Comparison of ENCODE assay signal across 18 cellular contexts in genomic region chr20:32224463-32224862, GRCh38. TPM values are rescaled to one million over a fixed set of nuclear protein-coding genes. Genes with fewer than 3 reads are reported as not detected.
DNase-seq lines count a peak whose midpoint lies in the region; ATAC-seq, FAIRE-seq and TF ChIP-seq lines count a peak whose summit lies in the region.
"Had no signal": no experiment of that assay in that cellular context is flagged by ENCODE, and none has a peak within 500 bp of the region (broad histone marks: within the 10 kb centered on the region; RNA-seq: fewer than 3 reads in every experiment).

No MANE protein-coding gene starts in this region.

- whole genome bisulfite sequencing in lower leg skin, 2 donors, result 79% methylated on average over 4 of the region's 4 CpGs

- H3K36me3 Mint-ChIP-seq in activated CD8-positive, alpha-beta T cell treated with anti-CD3 and anti-CD28 coated beads for 36 hours (ENCODE audit: low read depth), result peaks cover 61% of the 10 kb centered on the region
- H3K36me3 Mint-ChIP-seq in activated CD8-positive, alpha-beta T cell treated with anti-CD3 and anti-CD28 coated beads, Interleukin-2, amount 10 ng/mL, durations not matched to agents 7 days and 5 days (ENCODE audit: low read depth), result peaks cover 43% of the 10 kb centered on the region

- TF ChIP-seq POLR2A in Peyer's patch (IDR thresholded peaks at IDR 0.05), result peak; percentile 16 to 70
- no peak for TF ChIP-seq POLR2A in lower leg skin (IDR thresholded peaks at IDR 0.05)
- no peak for TF ChIP-seq POLR2A in GM12891 (IDR thresholded peaks at IDR 0.05; ENCODE audit: low read depth, low read length)

- TF ChIP-seq CTCF in activated CD8-positive, alpha-beta T cell treated with anti-CD3 and anti-CD28 coated beads for 36 hours (IDR thresholded peaks at IDR 0.05), result no peak
- TF ChIP-seq CTCF in Peyer's patch (IDR thresholded peaks at IDR 0.05), result no peak
- no peak for TF ChIP-seq CTCF in lower leg skin (IDR thresholded peaks at IDR 0.05)

- peaks cover 0 to 48% (median 0%) of the 10 kb centered on the region in 3 donors for H3K36me3 ChIP-seq in Peyer's patch

- H3K27me3 ChIP-seq in Peyer's patch, result no peaks in the 10 kb centered on the region

- H3K4me1 ChIP-seq in Peyer's patch, result peaks cover 0 to 30% (median 8%) of the 10 kb centered on the region in 4 donors

- FAIRE-seq in GM12891 (lab: Jason Lieb, UNC), result no peak

- no peak overlapping the region for H3K4me3 Mint-ChIP-seq in activated CD8-positive, alpha-beta T cell treated with anti-CD3 and anti-CD28 coated beads for 36 hours
- H3K4me3 Mint-ChIP-seq in activated CD8-positive, alpha-beta T cell treated with anti-CD3 and anti-CD28 coated beads, Interleukin-2, amount 10 ng/mL, durations not matched to agents 7 days and 5 days, result no peak overlapping the region

- H3K27ac ChIP-seq in Peyer's patch, result peak overlapping the region in 3 of 4 donors; percentile 21 to 96 (median 65)
- H3K27ac ChIP-seq: C4-2B had no signal

- CTCF ChIA-PET in activated CD8-positive, alpha-beta T cell treated with anti-CD3 and anti-CD28 coated beads for 36 hours (lab: Charles Lee), result interaction anchor here (1.2 to 1.3 kb wide), 2 partner anchors 9 to 15 kb away, joined by 4 to 5 read pairs; no protein-coding TSS in a partner anchor
- CTCF ChIA-PET in activated CD8-positive, alpha-beta T cell treated with anti-CD3 and anti-CD28 coated beads, Interleukin-2, amount 10 ng/mL, durations not matched to agents 7 days and 5 days (lab: Charles Lee), result no interaction called here

- peaks cover 10% of the 10 kb centered on the region for H3K4me1 Mint-ChIP-seq in activated CD8-positive, alpha-beta T cell treated with anti-CD3 and anti-CD28 coated beads for 36 hours (ENCODE audit: low read depth)
- H3K4me1 Mint-ChIP-seq in activated CD8-positive, alpha-beta T cell treated with anti-CD3 and anti-CD28 coated beads, Interleukin-2, amount 10 ng/mL, durations not matched to agents 7 days and 5 days (ENCODE audit: low read depth), result no peaks in the 10 kb centered on the region

- H3K27ac Mint-ChIP-seq in activated CD8-positive, alpha-beta T cell treated with anti-CD3 and anti-CD28 coated beads for 36 hours, result peak overlapping the region; percentile 47
- H3K27ac Mint-ChIP-seq in activated CD8-positive, alpha-beta T cell treated with anti-CD3 and anti-CD28 coated beads, Interleukin-2, amount 10 ng/mL, durations not matched to agents 7 days and 5 days, result no peak overlapping the region

- no peak for ATAC-seq in activated CD8-positive, alpha-beta T cell treated with anti-CD3 and anti-CD28 coated beads for 36 hours
- no peak for ATAC-seq in activated CD8-positive, alpha-beta T cell treated with anti-CD3 and anti-CD28 coated beads, Interleukin-2, amount 10 ng/mL, durations not matched to agents 7 days and 5 days
- peak; percentile 40 for ATAC-seq in esophagus mucosa
- ATAC-seq: Panc1, Right ventricle myocardium inferior had no signal

- no peak for DNase-seq in activated CD8-positive, alpha-beta T cell treated with anti-CD3 and anti-CD28 coated beads for 36 hours
- DNase-seq in activated CD8-positive, alpha-beta T cell treated with anti-CD3 and anti-CD28 coated beads, Interleukin-2, amount 10 ng/mL, durations not matched to agents 7 days and 5 days, result no peak
- peak in 2 of 3 donors; percentile 65 to 81 for DNase-seq in Peyer's patch
- DNase-seq in posterior vena cava (ENCODE audit: low spot score), result peak; percentile 19
- no peak for DNase-seq in lower leg skin (ENCODE audit: low spot score in 2 of 2)
- no peak for DNase-seq in GM12891 (ENCODE audit: insufficient read length, low spot score)
- no peak for DNase-seq in iPS-NIHi11 (ENCODE audit: low spot score)
- DNase-seq: H7, Kasumi-1, MM.1S, NCI-H1092 treated with DMSO at 0.1 percent for 48 hours, NCI-H1694, NCI-H2227 treated with DMSO at 0.1 percent for 48 hours, NCI-H524 had no signal

- H3K9me3 Mint-ChIP-seq in activated CD8-positive, alpha-beta T cell treated with anti-CD3 and anti-CD28 coated beads for 36 hours, result no peaks in the 10 kb centered on the region
- H3K9me3 Mint-ChIP-seq in activated CD8-positive, alpha-beta T cell treated with anti-CD3 and anti-CD28 coated beads, Interleukin-2, amount 10 ng/mL, durations not matched to agents 7 days and 5 days (ENCODE audit: insufficient read depth), result no peaks in the 10 kb centered on the region

- H3K9me3 ChIP-seq in Peyer's patch, result no peaks in the 10 kb centered on the region

- no peak overlapping the region for H3K4me3 ChIP-seq in Peyer's patch
- no peak overlapping the region for H3K4me3 ChIP-seq in lower leg skin (ENCODE audit: low read depth, poor library complexity, severe bottlenecking)

- POLR2A ChIA-PET in activated CD8-positive, alpha-beta T cell treated with anti-CD3 and anti-CD28 coated beads for 36 hours (lab: Charles Lee), result interaction anchor here (1.0 to 3.3 kb wide), 3 partner anchors 9 to 15 kb away, joined by 3 to 9 read pairs (median 4); no protein-coding TSS in a partner anchor
- POLR2A ChIA-PET in activated CD8-positive, alpha-beta T cell treated with anti-CD3 and anti-CD28 coated beads, Interleukin-2, amount 10 ng/mL, durations not matched to agents 7 days and 5 days (lab: Charles Lee), result interaction anchor here (0.6 kb wide), 1 partner anchor 15 kb away, joined by 3 read pairs; no protein-coding TSS in a partner anchor

- no peaks in the 10 kb centered on the region for H3K27me3 Mint-ChIP-seq in activated CD8-positive, alpha-beta T cell treated with anti-CD3 and anti-CD28 coated beads for 36 hours
- H3K27me3 Mint-ChIP-seq in activated CD8-positive, alpha-beta T cell treated with anti-CD3 and anti-CD28 coated beads, Interleukin-2, amount 10 ng/mL, durations not matched to agents 7 days and 5 days (ENCODE audit: low read depth), result no peaks in the 10 kb centered on the region

- intact Hi-C loops in activated CD8-positive, alpha-beta T cell treated with anti-CD3 and anti-CD28 coated beads for 36 hours (cut with micrococcal nuclease), result no loop called here
- intact Hi-C loops in posterior vena cava (cut with DNase I) (no loop called here), lower leg skin (cut with DNase I; ENCODE audit: low total_unique reads) (no loop called here)

TF ChIP-seq in GM12891, 5 proteins besides CTCF, POLR2A, EP300 and RAD21:
- no peak for TF ChIP-seq POU2F2 (IDR thresholded peaks at IDR 0.05; ENCODE audit: low read depth, low read length)
- TF ChIP-seq TAF1 (IDR thresholded peaks at IDR 0.05; ENCODE audit: low read depth, low read length), result no peak
- no peak for TF ChIP-seq SPI1 (IDR thresholded peaks at IDR 0.05; ENCODE audit: low read depth, low read length)

RNA-seq across cellular contexts. Expression of gene POFUT1, which starts 16.8 kb away (rescaled TPM):
- total RNA-seq in activated CD8-positive, alpha-beta T cell treated with anti-CD3 and anti-CD28 coated beads for 36 hours, result 10 to 100 TPM; 43.7 to 46.2 TPM
- total RNA-seq in activated CD8-positive, alpha-beta T cell treated with anti-CD3 and anti-CD28 coated beads, Interleukin-2, amount 10 ng/mL, durations not matched to agents 7 days and 5 days, result 10 to 100 TPM; 23.5 to 24.8 TPM
- total RNA-seq in Peyer's patch (100 to 1,000 TPM in 1 of 4 donors, 10 to 100 TPM in 3; 42.9 to 118 (median 55.7) TPM), esophagus mucosa (18.3 TPM), posterior vena cava (10 to 100 TPM; 34.6 to 36.4 TPM), lower leg skin (10 to 100 TPM; 15.6 to 29.7 (median 21.6) TPM)
- polyA plus RNA-seq in GM12891 (2012; ENCODE audit: low read depth, missing spikeins), result 10.7 TPM

RNA-seq across cellular contexts. Expression of gene PLAGL2, which starts 16.9 kb away (rescaled TPM):
- total RNA-seq in activated CD8-positive, alpha-beta T cell treated with anti-CD3 and anti-CD28 coated beads for 36 hours, result 10 to 100 TPM; 70.6 to 71.5 TPM
- 10 to 100 TPM; 21.9 to 22.9 TPM for total RNA-seq in activated CD8-positive, alpha-beta T cell treated with anti-CD3 and anti-CD28 coated beads, Interleukin-2, amount 10 ng/mL, durations not matched to agents 7 days and 5 days
- total RNA-seq in Peyer's patch (10 to 100 TPM in 3 of 4 donors, 1 to 10 TPM in 1; 5.8 to 55.9 (median 25.8) TPM), esophagus mucosa (11.0 TPM), posterior vena cava (1 to 10 TPM; 4.8 to 5.6 TPM), lower leg skin (10 to 100 TPM; 10.5 to 12.1 (median 11.7) TPM)
- 11.4 TPM for polyA plus RNA-seq in GM12891 (2012; ENCODE audit: low read depth, missing spikeins)

RNA-seq across cellular contexts. Expression of gene KIF3B, which starts 53.0 kb away (rescaled TPM):
- 10 to 100 TPM; 25.4 to 25.7 TPM for total RNA-seq in activated CD8-positive, alpha-beta T cell treated with anti-CD3 and anti-CD28 coated beads for 36 hours
- 10 to 100 TPM; 15.1 to 16.0 TPM for total RNA-seq in activated CD8-positive, alpha-beta T cell treated with anti-CD3 and anti-CD28 coated beads, Interleukin-2, amount 10 ng/mL, durations not matched to agents 7 days and 5 days
- total RNA-seq in Peyer's patch, result 10 to 100 TPM; 42.1 to 77.6 (median 57.7) TPM
- total RNA-seq in esophagus mucosa, result 11.9 TPM
- 10 to 100 TPM; 26.2 to 28.8 TPM for total RNA-seq in posterior vena cava
- total RNA-seq in lower leg skin, result 10 to 100 TPM in 3 of 4 donors, 1 to 10 TPM in 1; 9.7 to 17.8 (median 13.1) TPM
- 10.7 TPM for polyA plus RNA-seq in GM12891 (2012; ENCODE audit: low read depth, missing spikeins)

Comparison
In these comparisons a context has a peak if more than half of its experiments do, and no peak if none do; other contexts are left out.
1. DNase-seq: peak in Peyer's patch (2 of 3) and posterior vena cava (single experiment); none in activated CD8-positive, alpha-beta T cell treated with anti-CD3 and anti-CD28 coated beads for 36 hours (single experiment), activated CD8-positive, alpha-beta T cell treated with anti-CD3 and anti-CD28 coated beads, Interleukin-2, amount 10 ng/mL, durations not matched to agents 7 days and 5 days (single experiment), lower leg skin (0 of 2), GM12891 (single experiment) and iPS-NIHi11 (single experiment).
2. POLR2A ChIP-seq: peak in Peyer's patch (2 of 2); none in lower leg skin (0 of 2) and GM12891 (single experiment).